16 cellular contexts compared by ENCODE assay signal in the genomic region with DNA sequence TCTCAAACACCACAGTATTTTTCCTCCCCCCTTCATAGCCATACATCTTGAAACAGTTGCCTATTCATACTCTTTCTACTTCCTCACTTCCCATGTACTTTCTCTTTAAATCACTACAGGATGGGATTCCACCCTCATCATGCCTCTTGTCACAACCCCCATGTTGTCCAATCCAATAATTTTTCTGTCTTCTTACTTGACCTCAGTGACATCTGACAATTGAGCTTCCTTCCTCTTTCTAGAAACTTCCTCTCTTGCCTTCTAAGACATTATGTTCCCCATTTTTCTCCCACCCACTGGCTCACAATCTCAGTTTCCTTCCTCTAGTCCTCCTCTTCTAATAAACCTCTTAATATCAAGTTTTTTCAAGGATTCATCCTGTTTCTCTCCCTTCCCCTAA. TPM values are rescaled to one million over a fixed set of nuclear protein-coding genes. Genes with fewer than 3 reads are reported as not detected.
DNase-seq lines count a peak whose midpoint lies in the region; ATAC-seq and TF ChIP-seq lines count a peak whose summit lies in the region.
"Had no signal": no experiment of that assay in that cellular context is flagged by ENCODE, and none has a peak within 500 bp of the region (broad histone marks: within the 10 kb centered on the region; RNA-seq: fewer than 3 reads in every experiment).

No MANE protein-coding gene starts in this region.

- POLR2A ChIA-PET in activated B cell treated with CpG ODN at 0.5 μM for 24 hours (lab: Charles Lee), result no interaction called here

- H3K9me3 Mint-ChIP-seq in activated B cell treated with CpG ODN at 0.5 μM for 24 hours (peaks cover 5% of the 10 kb centered on the region), naive B cell (peaks cover 4 to 7% (median 5%) of the 10 kb centered on the region in 7 donors), chondrocyte (ENCODE audit: low read depth) (no peaks in the 10 kb centered on the region)
- H3K9me3 Mint-ChIP-seq: activated naive CD8-positive, alpha-beta T cell treated with anti-CD3 and anti-CD28 coated beads, Interleukin-2, amount 10 ng/mL, durations not matched to agents 7 days and 5 days had no signal

- H3K36me3 Mint-ChIP-seq in activated B cell treated with CpG ODN at 0.5 μM for 24 hours (ENCODE audit: low read depth) (peaks cover 32% of the 10 kb centered on the region), naive B cell (peaks cover 9 to 21% of the 10 kb centered on the region in 2 donors), chondrocyte (ENCODE audit: low read depth) (peaks cover 6% of the 10 kb centered on the region)

- H2AFZ ChIP-seq in Loucy (ENCODE audit: low read length), result no peak overlapping the region

- no peak overlapping the region for H3K4me3 Mint-ChIP-seq in activated B cell treated with CpG ODN at 0.5 μM for 24 hours
- peak overlapping the region; percentile 6 to 64 (median 54) for H3K4me3 Mint-ChIP-seq in naive B cell
- H3K4me3 Mint-ChIP-seq in chondrocyte (ENCODE audit: unreplicated experiment), result no peak overlapping the region
- H3K4me3 Mint-ChIP-seq: activated naive CD8-positive, alpha-beta T cell treated with anti-CD3 and anti-CD28 coated beads, Interleukin-2, amount 10 ng/mL, durations not matched to agents 7 days and 5 days had no signal

- CTCF ChIA-PET in activated B cell treated with CpG ODN at 0.5 μM for 24 hours (lab: Charles Lee), result interaction anchor here (1.3 kb wide), 1 partner anchor 10 kb away, joined by 3 read pairs; no protein-coding TSS in a partner anchor

- peaks cover 61% of the 10 kb centered on the region for H3K4me1 ChIP-seq in Loucy (ENCODE audit: insufficient read depth, low read length, poor library complexity, severe bottlenecking)

- peaks cover 3% of the 10 kb centered on the region; the same call in 1 of the 2 replicates for H3K36me3 ChIP-seq in Loucy (ENCODE audit: insufficient read depth, low read length)

- ATAC-seq in activated B cell treated with CpG ODN at 0.5 μM for 24 hours (ENCODE audit: low read depth), result peak; percentile 8
- peak; percentile 80 to 81 for ATAC-seq in naive B cell (ENCODE audit: low read depth in 2 of 2)
- ATAC-seq in GM21515 (IDR thresholded peaks at IDR 0.05; ENCODE audit: unreplicated experiment), result no peak
- no peak for ATAC-seq in HG03565 (IDR thresholded peaks at IDR 0.05; ENCODE audit: unreplicated experiment)
- ATAC-seq in GM19035 (IDR thresholded peaks at IDR 0.05; ENCODE audit: unreplicated experiment), result no peak
- ATAC-seq: stimulated activated naive CD8-positive, alpha-beta T cell treated with anti-CD3 and anti-CD28 coated beads, Interleukin-15, Interleukin-2, amounts not matched to agents 100 U/mL and 50 U/mL, for 24 hours had no signal

- DNase-seq in CD1c-positive myeloid dendritic cell (ENCODE audit: extremely low spot score) (peak; percentile 92), activated B cell treated with CpG ODN at 0.5 μM for 24 hours (no peak), naive B cell (peak; percentile 74), chondrocyte (ENCODE audit: low spot score) (no peak)
- DNase-seq: activated naive CD8-positive, alpha-beta T cell treated with anti-CD3 and anti-CD28 coated beads, Interleukin-2, amount 10 ng/mL, durations not matched to agents 7 days and 5 days; central memory CD4-positive, alpha-beta T cell; NCI-H1417 treated with DMSO at 0.1 percent for 48 hours; NCI-H526; SHP77 treated with DMSO at 0.1 percent for 48 hours; stimulated activated CD4-positive, alpha-beta T cell treated with anti-CD3 and anti-CD28 coated beads, Interleukin-4, amount 100 ng/mL, for 24 hours; stimulated activated naive CD8-positive, alpha-beta T cell treated with anti-CD3 and anti-CD28 coated beads, Interleukin-15, Interleukin-2, amounts not matched to agents 100 U/mL and 50 U/mL, for 24 hours had no signal

- no peaks in the 10 kb centered on the region; the same call in 1 of the 2 replicates for H3F3A ChIP-seq in Loucy (ENCODE audit: low read depth)

- TF ChIP-seq CTCF in Loucy (conservative IDR thresholded peaks at IDR 0.05; ENCODE audit: low read length) (no peak), activated B cell treated with CpG ODN at 0.5 μM for 24 hours (IDR thresholded peaks at IDR 0.05) (no peak), chondrocyte (IDR thresholded peaks at IDR 0.05) (no peak)

- no peak overlapping the region for H3K9ac ChIP-seq in Loucy (ENCODE audit: low read depth, low read length, poor library complexity, severe bottlenecking)

- peaks cover 62% of the 10 kb centered on the region for H3K4me1 Mint-ChIP-seq in activated B cell treated with CpG ODN at 0.5 μM for 24 hours
- peaks cover 38 to 64% (median 57%) of the 10 kb centered on the region in 3 donors for H3K4me1 Mint-ChIP-seq in naive B cell
- peaks cover 33% of the 10 kb centered on the region for H3K4me1 Mint-ChIP-seq in chondrocyte (ENCODE audit: low read depth)

- H3K9me3 ChIP-seq in Loucy (ENCODE audit: insufficient read depth, low read depth, low read length), result no peaks in the 10 kb centered on the region

- H3K9me2 ChIP-seq in Loucy (replicated peaks; ENCODE audit: low read depth, low read length), result no peaks in the 10 kb centered on the region

- H3K4me3 ChIP-seq in Loucy (ENCODE audit: low read length, poor library complexity, severe bottlenecking), result peak overlapping the region; percentile 22

- H3K27me3 ChIP-seq in Loucy (ENCODE audit: insufficient read depth, low read length, poor library complexity, severe bottlenecking), result no peaks in the 10 kb centered on the region

- intact Hi-C loops in activated B cell treated with CpG ODN at 0.5 μM for 24 hours (cut with micrococcal nuclease), result no loop called here

- H3K27ac Mint-ChIP-seq in activated B cell treated with CpG ODN at 0.5 μM for 24 hours, result peak overlapping the region; percentile 74
- H3K27ac Mint-ChIP-seq in naive B cell, result peak overlapping the region; percentile 43 to 96 (median 86)
- no peak overlapping the region for H3K27ac Mint-ChIP-seq in chondrocyte (ENCODE audit: unreplicated experiment)
- H3K27ac Mint-ChIP-seq: activated naive CD8-positive, alpha-beta T cell treated with anti-CD3 and anti-CD28 coated beads, Interleukin-2, amount 10 ng/mL, durations not matched to agents 7 days and 5 days; progenitor cell of endocrine pancreas had no signal

- H4K20me1 ChIP-seq in Loucy (ENCODE audit: insufficient read depth, low read length, poor library complexity, severe bottlenecking), result peaks cover 39% of the 10 kb centered on the region

- peak overlapping the region; percentile 59 for H3K4me2 ChIP-seq in Loucy (ENCODE audit: low read depth, low read length, poor library complexity, severe bottlenecking)

- peaks cover 69% of the 10 kb centered on the region for H3K79me2 ChIP-seq in Loucy (ENCODE audit: insufficient read depth, low read length)

- H3K27me3 Mint-ChIP-seq in activated B cell treated with CpG ODN at 0.5 μM for 24 hours (no peaks in the 10 kb centered on the region), naive B cell (no peaks in the 10 kb centered on the region), chondrocyte (ENCODE audit: low read depth) (no peaks in the 10 kb centered on the region)
- H3K27me3 Mint-ChIP-seq: activated naive CD8-positive, alpha-beta T cell treated with anti-CD3 and anti-CD28 coated beads, Interleukin-2, amount 10 ng/mL, durations not matched to agents 7 days and 5 days; progenitor cell of endocrine pancreas had no signal

RNA-seq across cellular contexts. Expression of gene C2CD5, which starts 5.3 kb away (rescaled TPM):
- total RNA-seq in activated B cell treated with CpG ODN at 0.5 μM for 24 hours, result 30.7 and 38.4 TPM in 2 replicates
- polyA plus RNA-seq in naive B cell (ENCODE audit: low read depth in 6 of 6), result 10 to 100 TPM in 4 of 6 donors, 1 to 10 TPM in 2; 5.4 to 23.5 (median 16.0) TPM
- total RNA-seq in chondrocyte, result 17.1 to 30.5 TPM (median 17.3 TPM) in 3 replicates

Comparison
In these comparisons a context has a peak if more than half of its experiments do, and no peak if none do; other contexts are left out.
1. DNase-seq: peak in CD1c-positive myeloid dendritic cell (single experiment) and naive B cell (single experiment); none in activated B cell treated with CpG ODN at 0.5 μM for 24 hours (single experiment) and chondrocyte (single experiment).
2. ATAC-seq: peak in activated B cell treated with CpG ODN at 0.5 μM for 24 hours (single experiment) and naive B cell (2 of 2); none in GM21515 (single experiment), HG03565 (single experiment) and GM19035 (single experiment).
3. H3K4me3 Mint-ChIP-seq: peak in naive B cell (8 of 8); none in activated B cell treated with CpG ODN at 0.5 μM for 24 hours (single experiment) and chondrocyte (single experiment).